27 cellular contexts compared by ENCODE assay signal in genomic region chr14:51041853-51042252, GRCh38. TPM values are rescaled to one million over a fixed set of nuclear protein-coding genes. Genes with fewer than 3 reads are reported as not detected.
DNase-seq lines count a peak whose midpoint lies in the region; ATAC-seq, FAIRE-seq and TF ChIP-seq lines count a peak whose summit lies in the region.
"Had no signal": no experiment of that assay in that cellular context is flagged by ENCODE, and none has a peak within 500 bp of the region (broad histone marks: within the 10 kb centered on the region; RNA-seq: fewer than 3 reads in every experiment).

No MANE protein-coding gene starts in this region.

- no peak overlapping the region for H2BK120ac ChIP-seq in H1 (replicated peaks; ENCODE audit: low read depth, low read length)

- TF ChIP-seq RAD21 in H1 (IDR thresholded peaks at IDR 0.05 in 1 of 2, conservative IDR thresholded peaks at IDR 0.05 in 1 of 2; ENCODE audit: low read depth in 2 of 2, low read length in 2 of 2): no peak

- H3K9me2 ChIP-seq in GM23338 (ENCODE audit: insufficient read depth) (no peaks in the 10 kb centered on the region), hepatocyte (replicated peaks; ENCODE audit: insufficient read depth) (no peaks in the 10 kb centered on the region)

- no peak for TF ChIP-seq EP300 in H1 (IDR thresholded peaks at IDR 0.05; ENCODE audit: borderline replicate concordance in 1 of 2, low read depth in 2 of 2, low read length in 2 of 2)

- DNase-seq in GM23338 (ENCODE audit: low spot score) (no peak), NCI-H526 treated with DMSO at 0.1 percent for 48 hours (lab: John Stamatoyannopoulos, UW) (peak; percentile 84), H1 (ENCODE audit: low read depth in 1 of 2, low spot score in 2 of 2) (no peak), urothelium cell line (ENCODE audit: low spot score) (no peak), hepatocyte (ENCODE audit: low spot score) (no peak), right lobe of liver (no peak)
- DNase-seq: CD4-positive, alpha-beta memory T cell; COR-L47; EL; GF-D8; H9; HFFc6; NCI-H1092 treated with DMSO at 0.1 percent for 48 hours; NCI-H1436; NCI-H187; NCI-H2081 treated with DMSO at 0.1 percent for 48 hours; NCI-H2171; NCI-H446; NCI-H524 treated with DMSO at 0.1 percent for 48 hours; Right ventricle myocardium superior; RPMI8226; T-cell had no signal

- H3K4me1 ChIP-seq in GM23338 (ENCODE audit: insufficient read depth): peaks cover 32% of the 10 kb centered on the region
- H3K4me1 ChIP-seq in H1 (replicated peaks in 1 of 4; ENCODE audit: control insufficient read depth in 3 of 4, insufficient read depth in 4 of 4, low read length in 3 of 4): peaks cover 0 to 8% (median 5%) of the 10 kb centered on the region in 4 experiments; a peak in 4 of 7 replicates
- no peaks in the 10 kb centered on the region for H3K4me1 ChIP-seq in hepatocyte (ENCODE audit: insufficient read depth)
- H3K4me1 ChIP-seq in right lobe of liver: no peaks in the 10 kb centered on the region
- H3K4me1 ChIP-seq: A549, SJSA1 had no signal

- H2BK12ac ChIP-seq in H1 (ENCODE audit: low read depth, low read length): no peak overlapping the region

- H3K27ac ChIP-seq in GM23338 (ENCODE audit: low read depth): no peak overlapping the region
- H3K27ac ChIP-seq in H1 (ENCODE audit: low read depth, low read length): no peak overlapping the region
- no peak overlapping the region for H3K27ac ChIP-seq in hepatocyte
- no peak overlapping the region for H3K27ac ChIP-seq in right lobe of liver
- H3K27ac ChIP-seq: A549, SJSA1 had no signal

- no peak overlapping the region for H2AK5ac ChIP-seq in H1 (ENCODE audit: low read depth, low read length)

- no peak overlapping the region for H3K56ac ChIP-seq in H1 (replicated peaks; ENCODE audit: insufficient read length, low read depth, low read length)

- H3K4me2 ChIP-seq in GM23338: 0 out of 2 replicates have a peak overlapping the region, but pooled peaks have one; percentile 2
- H3K4me2 ChIP-seq in H1 (ENCODE audit: insufficient read depth in 1 of 2, low read depth in 2 of 2, low read length in 2 of 2): no peak overlapping the region
- H3K4me2 ChIP-seq in hepatocyte: no peak overlapping the region
- H3K4me2 ChIP-seq: A549 had no signal

- peaks cover 32% of the 10 kb centered on the region for H3K4me1 Mint-ChIP-seq in GM23338
- H3K4me1 Mint-ChIP-seq: CD4-positive, alpha-beta memory T cell; T-cell had no signal

- no peak overlapping the region for H4K5ac ChIP-seq in H1 (ENCODE audit: insufficient read length, low read depth, low read length)

- intact Hi-C loops in right lobe of liver (cut with DNase I): no loop called here

- H3K4me3 ChIP-seq in GM23338: no peak overlapping the region
- H3K4me3 ChIP-seq in H1 (ENCODE audit: extremely low read depth in 1 of 4, insufficient read depth in 2 of 4, low read depth in 3 of 4, low read length in 4 of 4): no peak overlapping the region
- no peak overlapping the region for H3K4me3 ChIP-seq in hepatocyte
- H3K4me3 ChIP-seq in right lobe of liver: no peak overlapping the region
- H3K4me3 ChIP-seq: A549, SJSA1 had no signal

- CTCF ChIA-PET in H1 (lab: Charles Lee; ENCODE audit: partially characterized antibody): interaction anchor here (1.6 kb wide), 1 partner anchor 181 kb away, joined by 4 read pairs; no protein-coding TSS in a partner anchor

- ATAC-seq in GM23338: peak; percentile 68
- no peak for ATAC-seq in HG03159 (IDR thresholded peaks at IDR 0.05; ENCODE audit: unreplicated experiment)
- ATAC-seq in right lobe of liver: no peak
- ATAC-seq: A549, T-cell had no signal

- no peaks in the 10 kb centered on the region for H3K36me3 Mint-ChIP-seq in GM23338 (ENCODE audit: low read depth)
- H3K36me3 Mint-ChIP-seq: CD4-positive, alpha-beta memory T cell; T-cell had no signal

- H3K14ac ChIP-seq in H1 (ENCODE audit: insufficient read length): no peak overlapping the region

- no peaks in the 10 kb centered on the region for H3K9me3 Mint-ChIP-seq in GM23338
- H3K9me3 Mint-ChIP-seq: CD4-positive, alpha-beta memory T cell; H9; HFFc6; T-cell had no signal

- H4K91ac ChIP-seq in H1 (replicated peaks; ENCODE audit: insufficient read length, low read length): no peak overlapping the region

- no peaks in the 10 kb centered on the region; the same call in 1 of the 2 replicates for H3K23me2 ChIP-seq in H1 (ENCODE audit: low read depth, low read length)

- no peaks in the 10 kb centered on the region for H3K79me1 ChIP-seq in H1 (ENCODE audit: low read depth, low read length)

- no peak overlapping the region for H3K9ac ChIP-seq in H1 (replicated peaks in 1 of 4; ENCODE audit: extremely low read depth in 1 of 4, low read depth in 3 of 4, low read length in 3 of 4)

- POLR2A ChIA-PET in H1 (lab: Charles Lee; ENCODE audit: partially characterized antibody): interaction anchor here (0.7 kb wide), 1 partner anchor 14 kb away, joined by 3 read pairs; no protein-coding TSS in a partner anchor

- peak overlapping the region; percentile 60; the same call in 1 of the 2 replicates for H3K27ac Mint-ChIP-seq in GM23338
- H3K27ac Mint-ChIP-seq: CD4-positive, alpha-beta memory T cell; HFFc6; T-cell had no signal

- H3K4me3 Mint-ChIP-seq in GM23338: no peak overlapping the region
- H3K4me3 Mint-ChIP-seq: CD4-positive, alpha-beta memory T cell; H9; HFFc6; T-cell had no signal

- no peaks in the 10 kb centered on the region for H3K27me3 Mint-ChIP-seq in GM23338 (ENCODE audit: insufficient read depth, low read depth, poor library complexity)

- H3K9me3 ChIP-seq in H1 (ENCODE audit: insufficient read depth in 2 of 2, low read depth in 1 of 2, low read length in 1 of 2) (no peaks in the 10 kb centered on the region), hepatocyte (ENCODE audit: low read depth) (no peaks in the 10 kb centered on the region), right lobe of liver (no peaks in the 10 kb centered on the region)
- H3K9me3 ChIP-seq: A549, SJSA1 had no signal

- H3K79me2 ChIP-seq in GM23338 (replicated peaks; ENCODE audit: insufficient read depth) (no peaks in the 10 kb centered on the region), H1 (ENCODE audit: control insufficient read depth in 1 of 2, insufficient read depth in 2 of 2, low read length in 2 of 2) (no peaks in the 10 kb centered on the region), hepatocyte (no peaks in the 10 kb centered on the region)

- peak; percentile 32 for FAIRE-seq in H1 (lab: Jason Lieb, UNC)
- FAIRE-seq in urothelium cell line (lab: Jason Lieb, UNC): peak; percentile 86
- FAIRE-seq: A549, GM12891, GM19239 had no signal

- TF ChIP-seq POLR2A in H1 (IDR thresholded peaks at IDR 0.05; ENCODE audit: control extremely low read depth in 1 of 2, low read depth in 2 of 2, low read length in 2 of 2) (no peak), right lobe of liver (IDR thresholded peaks at IDR 0.05) (no peak)

- H3K36me3 ChIP-seq in GM23338 (ENCODE audit: insufficient read depth) (no peaks in the 10 kb centered on the region), H1 (ENCODE audit: control insufficient read depth in 2 of 4, insufficient read depth in 4 of 4, low read length in 3 of 4) (no peaks in the 10 kb centered on the region), hepatocyte (replicated peaks; ENCODE audit: insufficient read depth, low read depth) (no peaks in the 10 kb centered on the region), right lobe of liver (no peaks in the 10 kb centered on the region)
- H3K36me3 ChIP-seq: SJSA1 had no signal

- H4K20me1 ChIP-seq in GM23338 (replicated peaks; ENCODE audit: insufficient read depth) (no peaks in the 10 kb centered on the region), H1 (replicated peaks in 1 of 2; ENCODE audit: control insufficient read depth in 1 of 2, insufficient read depth in 2 of 2, low read length in 2 of 2) (no peaks in the 10 kb centered on the region), hepatocyte (ENCODE audit: insufficient read depth, poor library complexity, severe bottlenecking) (no peaks in the 10 kb centered on the region)

- H3K27me3 ChIP-seq in GM23338 (ENCODE audit: insufficient read depth) (no peaks in the 10 kb centered on the region), H1 (replicated peaks in 1 of 4; ENCODE audit: control insufficient read depth in 3 of 4, extremely low read depth in 1 of 4, insufficient read depth in 3 of 4, low read length in 3 of 4) (no peaks in the 10 kb centered on the region), hepatocyte (no peaks in the 10 kb centered on the region), right lobe of liver (no peaks in the 10 kb centered on the region)
- H3K27me3 ChIP-seq: SJSA1 had no signal

- no peak overlapping the region for H2BK5ac ChIP-seq in H1 (ENCODE audit: low read depth, low read length)

- WGBS in H1 (ENCODE audit: extremely low coverage in 1 of 2, insufficient coverage in 1 of 2, insufficient read length in 1 of 2, insufficient replicate concordance in 2 of 2, low coverage in 1 of 2, low lambda C conversion rate in 2 of 2, missing lambda C conversion rate in 1 of 2), 2 experiments: 55% methylated on average over 5 of the region's 5 CpGs; no CpG with 5 or more reads in 1 of the 2 experiments
- 68% methylated on average over 5 of the region's 5 CpGs for WGBS in hepatocyte (ENCODE audit: low lambda C conversion rate, missing lambda C conversion rate)
- WGBS in right lobe of liver (ENCODE audit: insufficient coverage, low coverage, low lambda C conversion rate, missing lambda C conversion rate): 74% methylated on average over 5 of the region's 5 CpGs

- no peak overlapping the region for H3K23ac ChIP-seq in H1 (ENCODE audit: insufficient read length)

- no peak overlapping the region for H3K18ac ChIP-seq in H1 (ENCODE audit: extremely low read depth, low read length)

- no peak overlapping the region for H3K4ac ChIP-seq in H1 (replicated peaks; ENCODE audit: insufficient read length, low read depth, low read length)

- H2BK20ac ChIP-seq in H1 (ENCODE audit: low read length): no peak overlapping the region

- H2AFZ ChIP-seq in GM23338 (no peak overlapping the region), H1 (ENCODE audit: low read length) (no peak overlapping the region), hepatocyte (no peak overlapping the region)

- no peak overlapping the region for H4K8ac ChIP-seq in H1 (ENCODE audit: extremely low read depth, insufficient read depth, low read length)

- H2BK15ac ChIP-seq in H1 (ENCODE audit: low read length): no peak overlapping the region

- TF ChIP-seq CTCF in GM23338 (conservative IDR thresholded peaks at IDR 0.05; ENCODE audit: low read depth in 2 of 2) (no peak), H1 (IDR thresholded peaks at IDR 0.05; ENCODE audit: control extremely low read depth in 1 of 3, insufficient read depth in 1 of 3, low read depth in 1 of 3, low read length in 3 of 3) (no peak), hepatocyte (IDR thresholded peaks at IDR 0.05; ENCODE audit: poor library complexity) (no peak), right lobe of liver (IDR thresholded peaks at IDR 0.05) (no peak)

- no peaks in the 10 kb centered on the region for H3F3A ChIP-seq in GM23338 (replicated peaks; ENCODE audit: low read depth)

RNA-seq across cellular contexts. Expression of gene TRIM9, which starts 53.1 kb away (rescaled TPM):
- 6.2 and 8.4 TPM in 2 replicates for total RNA-seq in GM23338 (2014; rRNA removed; shearing (Covaris generic))
- polyA plus RNA-seq in GM23338 (2016; fragmentation: Nextera tagmentation; extraction: Ambion mirVana): 3.7 and 4.4 TPM in 2 replicates
- 3.8 and 5.4 TPM in 2 replicates for total RNA-seq in H1 (2021; fragmentation: NEBNext Ultra II Directional; extraction: Animal tissue kit (Norgen Biotek cat#: 25700))
- polyA plus RNA-seq in H1 (2011; rRNA removed): 2.4 and 2.7 TPM in 2 replicates
- polyA plus RNA-seq in H1 (2011; cell fraction: cytosol; rRNA removed): 1.9 TPM
- polyA plus RNA-seq in H1 (2011; cell fraction: nucleus; rRNA removed): 6.6 TPM
- polyA plus RNA-seq in H1 (2012, experiment 1 of 2): 2.4 to 4.3 TPM (median 3.3 TPM) in 4 replicates
- polyA plus RNA-seq in H1 (2012, experiment 2 of 2): 0.80 TPM
- polyA plus RNA-seq in H1 (2013, experiment 1 of 2): 2.0 TPM
- polyA plus RNA-seq in H1 (2013, experiment 2 of 2): 2.1 TPM
- 5.5 and 11.8 TPM in 2 replicates for polyA minus RNA-seq in H1 (2011; rRNA and poly(A)+ RNA removed)
- polyA minus RNA-seq in H1 (2011; cell fraction: cytosol; rRNA and poly(A)+ RNA removed): 2.2 TPM
- 12.0 TPM for polyA minus RNA-seq in H1 (2011; cell fraction: nucleus; rRNA and poly(A)+ RNA removed)
- 0.10 and 0.76 TPM in 2 replicates for total RNA-seq in hepatocyte
- 0.78 and 0.94 TPM in 2 replicates for polyA plus RNA-seq in hepatocyte
- total RNA-seq in right lobe of liver: 1 to 10 TPM in 1 of 6 experiments, under 1 TPM in 5; 0.07 to 1.9 (median 0.32) TPM
- total RNA-seq: SJSA1 had no signal
